8 cellular contexts compared by ENCODE assay signal in genomic region chr17:29178750-29179231, GRCh38. TPM values are rescaled to one million over a fixed set of nuclear protein-coding genes. Genes with fewer than 3 reads are reported as not detected.
DNase-seq lines count a peak whose midpoint lies in the region; ATAC-seq lines count a peak whose summit lies in the region.

No MANE protein-coding gene starts in this region.

- DNase-seq in activated naive CD4-positive, alpha-beta T cell (lab: John Stamatoyannopoulos, UW): no peak
- DNase-seq in cerebellar cortex (ENCODE audit: low spot score): peak; percentile 64
- no peak for DNase-seq in SIG-M5 treated with dmso at 0.1 percent for 504 hours (lab: John Stamatoyannopoulos, UW; ENCODE audit: unreplicated experiment)
- no peak for DNase-seq in NK-92 (lab: John Stamatoyannopoulos, UW; ENCODE audit: unreplicated experiment)

- H3K36me3 Mint-ChIP-seq in activated naive CD4-positive, alpha-beta T cell treated with anti-CD3 and anti-CD28 coated beads, Interleukin-2, amount 50 U/mL, for 24 hours: no peaks in the 10 kb centered on the region

- peaks cover 15% of the 10 kb centered on the region for H3K4me1 Mint-ChIP-seq in activated naive CD4-positive, alpha-beta T cell treated with anti-CD3 and anti-CD28 coated beads, Interleukin-2, amount 50 U/mL, for 24 hours

- ATAC-seq in HG03565 (IDR thresholded peaks at IDR 0.05; ENCODE audit: unreplicated experiment): no peak

- peak overlapping the region; percentile 6 for H3K27ac ChIP-seq in mesodermal cell (ENCODE audit: low read depth, low read length, severe bottlenecking)
- H3K27ac ChIP-seq in urinary bladder (ENCODE audit: low read depth): peak overlapping the region; percentile 71

- 36 to 41% methylated on average over 3 to 4 of the region's 8 CpGs for WGBS in mesodermal cell (ENCODE audit: insufficient coverage in 2 of 2), 2 experiments
- 58% methylated on average over 8 of the region's 8 CpGs for WGBS in urinary bladder

- peaks cover 30% of the 10 kb centered on the region for H3K4me1 ChIP-seq in mesodermal cell (ENCODE audit: control insufficient read depth, insufficient read depth, low read length, poor library complexity, severe bottlenecking)
- H3K4me1 ChIP-seq in urinary bladder (ENCODE audit: insufficient read depth): peaks cover 2% of the 10 kb centered on the region

- H3K36me3 ChIP-seq in mesodermal cell (ENCODE audit: control insufficient read depth, insufficient read depth, low read length) (peaks cover 6% of the 10 kb centered on the region), urinary bladder (ENCODE audit: insufficient read depth) (no peaks in the 10 kb centered on the region)

- H3K4me3 ChIP-seq in mesodermal cell (ENCODE audit: extremely low read depth, insufficient read depth, low read length, poor library complexity, severe bottlenecking): peak overlapping the region; percentile 67
- H3K4me3 ChIP-seq in urinary bladder (ENCODE audit: low read depth, low read length): no peak overlapping the region

- H3K4me3 Mint-ChIP-seq in activated naive CD4-positive, alpha-beta T cell treated with anti-CD3 and anti-CD28 coated beads, Interleukin-2, amount 50 U/mL, for 24 hours: peak overlapping the region; percentile 62

- no peaks in the 10 kb centered on the region for H3K9me3 ChIP-seq in mesodermal cell (ENCODE audit: control insufficient read depth, low read length)

- no peaks in the 10 kb centered on the region for H3K9me3 Mint-ChIP-seq in activated naive CD4-positive, alpha-beta T cell treated with anti-CD3 and anti-CD28 coated beads, Interleukin-2, amount 50 U/mL, for 24 hours

- H3K27me3 Mint-ChIP-seq in activated naive CD4-positive, alpha-beta T cell treated with anti-CD3 and anti-CD28 coated beads, Interleukin-2, amount 50 U/mL, for 24 hours: no peaks in the 10 kb centered on the region

- H3K27ac Mint-ChIP-seq in activated naive CD4-positive, alpha-beta T cell treated with anti-CD3 and anti-CD28 coated beads, Interleukin-2, amount 50 U/mL, for 24 hours: peak overlapping the region; percentile 46

RNA-seq across cellular contexts. Expression of gene MYO18A, which starts 1.4 kb away (rescaled TPM):
- 37.5 TPM for polyA plus RNA-seq in mesodermal cell (2013, experiment 1 of 2)
- polyA plus RNA-seq in mesodermal cell (2013, experiment 2 of 2): 23.9 TPM
- total RNA-seq in urinary bladder: 33.8 TPM
- polyA plus RNA-seq in urinary bladder: 30.6 TPM
